7 cellular contexts compared by ENCODE assay signal in genomic region chr6:110935171-110935570, GRCh38.
"Had no signal": no experiment of that assay in that cellular context is flagged by ENCODE, and none has a peak within 500 bp of the region (broad histone marks: within the 10 kb centered on the region; RNA-seq: fewer than 3 reads in every experiment).

No MANE protein-coding gene starts in this region.

- H3K4me2 ChIP-seq: KMS-11 had no signal

- DNase-seq: IMR-90, KBM-7, KG1 had no signal

- H3K27ac ChIP-seq: HL-60, KMS-11 had no signal

- H3K9ac ChIP-seq: KMS-11 had no signal

- H3K27ac Mint-ChIP-seq: IgD-negative memory B cell had no signal

- H3K36me3 Mint-ChIP-seq: IgD-negative memory B cell had no signal

- FAIRE-seq: HTR-8/SVneo had no signal

- H3K9me3 Mint-ChIP-seq: IgD-negative memory B cell had no signal

- H3K27me3 Mint-ChIP-seq: IgD-negative memory B cell had no signal

- H3K4me3 Mint-ChIP-seq: IgD-negative memory B cell had no signal
